Comparison of ENCODE assay signal across 13 cellular contexts in genomic region chr19:17296976-17297375, GRCh38. TPM values are rescaled to one million over a fixed set of nuclear protein-coding genes. Genes with fewer than 3 reads are reported as not detected.
"Had no signal": no experiment of that assay in that cellular context is flagged by ENCODE, and none has a peak within 500 bp of the region (broad histone marks: within the 10 kb centered on the region; RNA-seq: fewer than 3 reads in every experiment).

No MANE protein-coding gene starts in this region.

- H3K4me3 Mint-ChIP-seq: activated CD4-positive, alpha-beta memory T cell treated with anti-CD3 and anti-CD28 coated beads for 36 hours; activated T-cell treated with anti-CD3 and anti-CD28 coated beads, Interleukin-2, amount 50 U/mL, for 72 hours; stimulated activated naive CD8-positive, alpha-beta T cell treated with anti-CD3 and anti-CD28 coated beads, Interleukin-15, amount 100 ng/mL, for 72 hours had no signal

- H3K27me3 Mint-ChIP-seq: activated CD4-positive, alpha-beta memory T cell treated with anti-CD3 and anti-CD28 coated beads for 36 hours; stimulated activated naive CD8-positive, alpha-beta T cell treated with anti-CD3 and anti-CD28 coated beads, Interleukin-15, amount 100 ng/mL, for 72 hours had no signal

- H3K36me3 ChIP-seq: colonic mucosa had no signal

- H3K4me1 ChIP-seq: colonic mucosa had no signal

- FAIRE-seq: frontal cortex, urothelium cell line had no signal

- H3K4me3 ChIP-seq: ascending aorta, colonic mucosa, thoracic aorta had no signal

- H3K9me3 Mint-ChIP-seq: activated T-cell treated with anti-CD3 and anti-CD28 coated beads, Interleukin-2, amount 50 U/mL, for 72 hours; stimulated activated naive CD8-positive, alpha-beta T cell treated with anti-CD3 and anti-CD28 coated beads, Interleukin-15, amount 100 ng/mL, for 72 hours had no signal

- ATAC-seq: activated T-cell treated with anti-CD3 and anti-CD28 coated beads, Interleukin-2, amount 50 U/mL, for 72 hours; stimulated activated naive CD8-positive, alpha-beta T cell treated with anti-CD3 and anti-CD28 coated beads, Interleukin-15, amount 100 ng/mL, for 72 hours had no signal

- DNase-seq: activated CD4-positive, CD25-positive, alpha-beta regulatory T cell treated with anti-CD3 and anti-CD28 coated beads, Interleukin-2, amount 50 U/mL, for 72 hours; activated T-cell treated with anti-CD3 and anti-CD28 coated beads, Interleukin-2, amount 50 U/mL, for 72 hours; colonic mucosa; posterior cingulate gyrus; stimulated activated CD4-positive, alpha-beta T cell treated with anti-CD3 and anti-CD28 coated beads, Interleukin-15, amount 100 ng/mL, for 24 hours; stimulated activated CD4-positive, alpha-beta T cell treated with anti-CD3 and anti-CD28 coated beads, Interleukin-4, amount 100 ng/mL, for 4 hours; stimulated activated naive CD8-positive, alpha-beta T cell treated with anti-CD3 and anti-CD28 coated beads, Interleukin-15, amount 100 ng/mL, for 72 hours; T-helper 2 cell had no signal

- H3K27me3 ChIP-seq: ascending aorta, colonic mucosa had no signal

- H3K9me3 ChIP-seq: ascending aorta, colonic mucosa, thoracic aorta had no signal

- H3K27ac ChIP-seq: ascending aorta, colonic mucosa, thoracic aorta had no signal

RNA-seq across cellular contexts. Expression of gene ANKLE1, which starts 15.3 kb away (rescaled TPM):
- total RNA-seq: ascending aorta had no signal
